22 cellular contexts compared by ENCODE assay signal in genomic region chr4:114192854-114193253, GRCh38.
"Had no signal": no experiment of that assay in that cellular context is flagged by ENCODE, and none has a peak within 500 bp of the region (broad histone marks: within the 10 kb centered on the region; RNA-seq: fewer than 3 reads in every experiment).

No MANE protein-coding gene starts in this region.

- H3K4me1 ChIP-seq: colonic mucosa, esophagus squamous epithelium, gastroesophageal sphincter, heart left ventricle, left lung, lower lobe of right lung had no signal

- ATAC-seq: effector memory CD8-positive, alpha-beta T cell; esophagus mucosa; gastroesophageal sphincter; heart left ventricle; left cardiac atrium; left lung; left ventricle myocardium superior had no signal

- H3K27me3 Mint-ChIP-seq: dendritic cell treated with granulocyte-macrophage colony-stimulating factor and Interleukin-4, amounts not matched to agents 40 ng/mL and 50 ng/mL, for 4 days; effector memory CD8-positive, alpha-beta T cell had no signal

- H3K27ac Mint-ChIP-seq: dendritic cell treated with granulocyte-macrophage colony-stimulating factor and Interleukin-4, amounts not matched to agents 40 ng/mL and 50 ng/mL, for 4 days; effector memory CD8-positive, alpha-beta T cell; endodermal cell had no signal

- DNase-seq: colonic mucosa; cortex of kidney; effector CD8-positive, alpha-beta T cell; effector memory CD8-positive, alpha-beta T cell; endodermal cell; erythroblast; esophagus squamous epithelium; foreskin fibroblast; foreskin melanocyte; heart left ventricle; hypothalamus; left cardiac atrium; left lung; left ventricle myocardium superior; lower lobe of right lung; mesenchymal stem cell; midbrain had no signal

- H3K36me3 ChIP-seq: colonic mucosa, esophagus squamous epithelium, gastroesophageal sphincter, heart left ventricle, left lung, lower lobe of right lung had no signal

- H3K9me3 ChIP-seq: colonic mucosa, esophagus squamous epithelium, gastroesophageal sphincter, left lung, lower lobe of right lung had no signal

- H3K9me3 Mint-ChIP-seq: dendritic cell treated with granulocyte-macrophage colony-stimulating factor and Interleukin-4, amounts not matched to agents 40 ng/mL and 50 ng/mL, for 4 days; effector memory CD8-positive, alpha-beta T cell; endodermal cell had no signal

- H3K27me3 ChIP-seq: colonic mucosa, esophagus squamous epithelium, gastroesophageal sphincter, heart left ventricle, hepatocyte, left lung had no signal

- H3K4me3 Mint-ChIP-seq: dendritic cell treated with granulocyte-macrophage colony-stimulating factor and Interleukin-4, amounts not matched to agents 40 ng/mL and 50 ng/mL, for 4 days; effector memory CD8-positive, alpha-beta T cell; endodermal cell had no signal

- H3K27ac ChIP-seq: colonic mucosa, epithelial cell of prostate, esophagus squamous epithelium, gastroesophageal sphincter, heart left ventricle, hepatocyte, left lung, lower lobe of right lung had no signal

- H3K4me3 ChIP-seq: colonic mucosa, esophagus squamous epithelium, gastroesophageal sphincter, heart left ventricle, hepatocyte, left lung, lower lobe of right lung had no signal
